ENCODE assay signal across 7 cellular contexts in genomic region chr5:81407811-81408210, GRCh38. TPM values are rescaled to one million over a fixed set of nuclear protein-coding genes. Genes with fewer than 3 reads are reported as not detected.
"Had no signal": no experiment of that assay in that cellular context is flagged by ENCODE, and none has a peak within 500 bp of the region (broad histone marks: within the 10 kb centered on the region; RNA-seq: fewer than 3 reads in every experiment).

No MANE protein-coding gene starts in this region.

RNA-seq across cellular contexts. Expression of gene ACOT12, which starts 13.9 kb away (rescaled TPM):
- total RNA-seq: GM23248, H1, H9, HepG2, HFFc6, HT1080 had no signal
- polyA plus RNA-seq: GM23248, HepG2, IgD-negative memory B cell had no signal
